ENCODE assay signal across 1 cellular context in the genomic region with DNA sequence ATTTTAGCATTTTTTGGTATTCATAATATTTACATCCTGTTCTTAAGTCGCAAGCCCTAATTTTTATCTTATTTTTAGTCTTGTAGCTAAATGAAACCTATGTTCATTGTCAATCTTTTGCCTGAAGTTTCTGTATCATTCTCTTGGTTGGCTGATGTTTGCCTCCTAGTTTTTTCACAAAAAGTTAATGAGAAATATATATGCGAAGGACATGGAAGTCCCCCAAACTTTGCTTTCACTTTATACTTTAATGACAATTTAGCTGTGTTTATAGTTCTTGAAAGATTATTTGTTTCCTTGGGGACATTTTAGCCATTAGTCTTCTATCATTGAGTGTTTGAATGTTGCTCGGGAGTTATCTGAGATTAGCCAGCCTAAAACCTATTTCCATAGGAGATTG.
TF ChIP-seq lines count a peak whose summit lies in the region.

No MANE protein-coding gene starts in this region.

TF ChIP-seq in GM12878, 131 proteins besides CTCF, POLR2A, EP300 and RAD21 (continued from another document):
- TF ChIP-seq, protein P1, sequence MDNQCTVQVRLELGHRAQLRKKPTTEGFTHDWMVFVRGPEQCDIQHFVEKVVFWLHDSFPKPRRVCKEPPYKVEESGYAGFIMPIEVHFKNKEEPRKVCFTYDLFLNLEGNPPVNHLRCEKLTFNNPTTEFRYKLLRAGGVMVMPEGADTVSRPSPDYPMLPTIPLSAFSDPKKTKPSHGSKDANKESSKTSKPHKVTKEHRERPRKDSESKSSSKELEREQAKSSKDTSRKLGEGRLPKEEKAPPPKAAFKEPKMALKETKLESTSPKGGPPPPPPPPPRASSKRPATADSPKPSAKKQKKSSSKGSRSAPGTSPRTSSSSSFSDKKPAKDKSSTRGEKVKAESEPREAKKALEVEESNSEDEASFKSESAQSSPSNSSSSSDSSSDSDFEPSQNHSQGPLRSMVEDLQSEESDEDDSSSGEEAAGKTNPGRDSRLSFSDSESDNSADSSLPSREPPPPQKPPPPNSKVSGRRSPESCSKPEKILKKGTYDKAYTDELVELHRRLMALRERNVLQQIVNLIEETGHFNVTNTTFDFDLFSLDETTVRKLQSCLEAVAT (IDR thresholded peaks at IDR 0.05): no peak
- no peak for TF ChIP-seq SRF (IDR thresholded peaks at IDR 0.05; ENCODE audit: low read depth in 2 of 2, low read length in 2 of 2)
- TF ChIP-seq RB1 (IDR thresholded peaks at IDR 0.05; ENCODE audit: borderline replicate concordance): no peak
- no peak for TF ChIP-seq RBBP5 (conservative IDR thresholded peaks at IDR 0.05)
- TF ChIP-seq SMC3 (IDR thresholded peaks at IDR 0.05; ENCODE audit: borderline replicate concordance, low read length): no peak
- TF ChIP-seq ZSCAN29 (IDR thresholded peaks at IDR 0.05): no peak
- TF ChIP-seq YBX1 (IDR thresholded peaks at IDR 0.05): no peak
- TF ChIP-seq, protein P2, sequence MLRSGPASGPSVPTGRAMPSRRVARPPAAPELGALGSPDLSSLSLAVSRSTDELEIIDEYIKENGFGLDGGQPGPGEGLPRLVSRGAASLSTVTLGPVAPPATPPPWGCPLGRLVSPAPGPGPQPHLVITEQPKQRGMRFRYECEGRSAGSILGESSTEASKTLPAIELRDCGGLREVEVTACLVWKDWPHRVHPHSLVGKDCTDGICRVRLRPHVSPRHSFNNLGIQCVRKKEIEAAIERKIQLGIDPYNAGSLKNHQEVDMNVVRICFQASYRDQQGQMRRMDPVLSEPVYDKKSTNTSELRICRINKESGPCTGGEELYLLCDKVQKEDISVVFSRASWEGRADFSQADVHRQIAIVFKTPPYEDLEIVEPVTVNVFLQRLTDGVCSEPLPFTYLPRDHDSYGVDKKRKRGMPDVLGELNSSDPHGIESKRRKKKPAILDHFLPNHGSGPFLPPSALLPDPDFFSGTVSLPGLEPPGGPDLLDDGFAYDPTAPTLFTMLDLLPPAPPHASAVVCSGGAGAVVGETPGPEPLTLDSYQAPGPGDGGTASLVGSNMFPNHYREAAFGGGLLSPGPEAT (IDR thresholded peaks at IDR 0.05; ENCODE audit: low read depth): no peak
- TF ChIP-seq, protein P3, sequence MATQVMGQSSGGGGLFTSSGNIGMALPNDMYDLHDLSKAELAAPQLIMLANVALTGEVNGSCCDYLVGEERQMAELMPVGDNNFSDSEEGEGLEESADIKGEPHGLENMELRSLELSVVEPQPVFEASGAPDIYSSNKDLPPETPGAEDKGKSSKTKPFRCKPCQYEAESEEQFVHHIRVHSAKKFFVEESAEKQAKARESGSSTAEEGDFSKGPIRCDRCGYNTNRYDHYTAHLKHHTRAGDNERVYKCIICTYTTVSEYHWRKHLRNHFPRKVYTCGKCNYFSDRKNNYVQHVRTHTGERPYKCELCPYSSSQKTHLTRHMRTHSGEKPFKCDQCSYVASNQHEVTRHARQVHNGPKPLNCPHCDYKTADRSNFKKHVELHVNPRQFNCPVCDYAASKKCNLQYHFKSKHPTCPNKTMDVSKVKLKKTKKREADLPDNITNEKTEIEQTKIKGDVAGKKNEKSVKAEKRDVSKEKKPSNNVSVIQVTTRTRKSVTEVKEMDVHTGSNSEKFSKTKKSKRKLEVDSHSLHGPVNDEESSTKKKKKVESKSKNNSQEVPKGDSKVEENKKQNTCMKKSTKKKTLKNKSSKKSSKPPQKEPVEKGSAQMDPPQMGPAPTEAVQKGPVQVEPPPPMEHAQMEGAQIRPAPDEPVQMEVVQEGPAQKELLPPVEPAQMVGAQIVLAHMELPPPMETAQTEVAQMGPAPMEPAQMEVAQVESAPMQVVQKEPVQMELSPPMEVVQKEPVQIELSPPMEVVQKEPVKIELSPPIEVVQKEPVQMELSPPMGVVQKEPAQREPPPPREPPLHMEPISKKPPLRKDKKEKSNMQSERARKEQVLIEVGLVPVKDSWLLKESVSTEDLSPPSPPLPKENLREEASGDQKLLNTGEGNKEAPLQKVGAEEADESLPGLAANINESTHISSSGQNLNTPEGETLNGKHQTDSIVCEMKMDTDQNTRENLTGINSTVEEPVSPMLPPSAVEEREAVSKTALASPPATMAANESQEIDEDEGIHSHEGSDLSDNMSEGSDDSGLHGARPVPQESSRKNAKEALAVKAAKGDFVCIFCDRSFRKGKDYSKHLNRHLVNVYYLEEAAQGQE (IDR thresholded peaks at IDR 0.05; ENCODE audit: low read depth, low read length): no peak
